ENCODE assay signal across 8 cellular contexts in genomic region chr9:127786773-127787123, GRCh38. TPM values are rescaled to one million over a fixed set of nuclear protein-coding genes. Genes with fewer than 3 reads are reported as not detected.
A peak's percentile ranks its signal among the peaks of the same experiment; 100 is the strongest.
DNase-seq lines count a peak whose midpoint lies in the region; TF ChIP-seq lines count a peak whose summit lies in the region.

No MANE protein-coding gene starts in this region.

- peaks cover 27% of the 10 kb centered on the region for H3K36me3 Mint-ChIP-seq in neural progenitor cell

- WGBS in ectodermal cell, 2 experiments, result 3 to 5% methylated on average over 10 to 12 of the region's 12 CpGs

- H3K36me3 ChIP-seq in MG63 (peaks cover 54% of the 10 kb centered on the region), ectodermal cell (ENCODE audit: control insufficient read depth, insufficient read depth, low read length) (peaks cover 41% of the 10 kb centered on the region), neural progenitor cell (no peaks in the 10 kb centered on the region)

- peaks cover 8% of the 10 kb centered on the region for H3K27me3 Mint-ChIP-seq in neural progenitor cell (ENCODE audit: insufficient read depth, low read depth)

- H3K27ac ChIP-seq in ectodermal cell (ENCODE audit: insufficient read depth, low read depth, low read length, poor library complexity, severe bottlenecking), result peak overlapping the region; percentile 68
- peak overlapping the region; percentile 83 for H3K27ac ChIP-seq in neural progenitor cell

- H3K27me3 ChIP-seq in MG63 (no peaks in the 10 kb centered on the region), ectodermal cell (ENCODE audit: control insufficient read depth, insufficient read depth, low read length, poor library complexity, severe bottlenecking) (no peaks in the 10 kb centered on the region), neural progenitor cell (no peaks in the 10 kb centered on the region)

- H3K9me3 Mint-ChIP-seq in neural progenitor cell, result no peaks in the 10 kb centered on the region

- H2AFZ ChIP-seq in neural progenitor cell (replicated peaks), result no peak overlapping the region

- H3K4me3 Mint-ChIP-seq in neural progenitor cell, result peak overlapping the region; percentile 94

- H3K4me1 Mint-ChIP-seq in neural progenitor cell, result peaks cover 29% of the 10 kb centered on the region

- no peak overlapping the region for H3K27ac Mint-ChIP-seq in neural progenitor cell

- H3K79me2 ChIP-seq in neural progenitor cell (ENCODE audit: low read depth), result peaks cover 38% of the 10 kb centered on the region

- peaks cover 41% of the 10 kb centered on the region for H4K20me1 ChIP-seq in neural progenitor cell (ENCODE audit: low read depth)

- H3F3A ChIP-seq in neural progenitor cell (ENCODE audit: low read depth), result peaks cover 32% of the 10 kb centered on the region

- DNase-seq in CD1c-positive myeloid dendritic cell (ENCODE audit: extremely low spot score), result peak; percentile 16
- DNase-seq in MG63, result no peak
- no peak for DNase-seq in neural progenitor cell (ENCODE audit: low spot score)
- DNase-seq in DMS79 (lab: John Stamatoyannopoulos, UW), result no peak
- DNase-seq in NCI-H774 (lab: John Stamatoyannopoulos, UW), result no peak
- DNase-seq in occipital lobe (lab: John Stamatoyannopoulos, UW), result no peak
- DNase-seq in dedifferentiated amniotic fluid mesenchymal stem cell (ENCODE audit: extremely low spot score), result no peak

- peak; percentile 47 for TF ChIP-seq CTCF in neural progenitor cell (IDR thresholded peaks at IDR 0.05)

- H3K4me1 ChIP-seq in ectodermal cell (ENCODE audit: control insufficient read depth, insufficient read depth, low read length), result peaks cover 7% of the 10 kb centered on the region
- peaks cover 6% of the 10 kb centered on the region for H3K4me1 ChIP-seq in neural progenitor cell

- peak overlapping the region; percentile 95 for H3K4me2 ChIP-seq in neural progenitor cell

- H3K9ac ChIP-seq in neural progenitor cell, result peak overlapping the region; percentile 80

- H3K4me3 ChIP-seq in MG63 (peak overlapping the region; percentile 99), ectodermal cell (ENCODE audit: insufficient read depth, low read depth, low read length) (peak overlapping the region; percentile 97), neural progenitor cell (peak overlapping the region; percentile 100)

- no peaks in the 10 kb centered on the region for H3K9me3 ChIP-seq in MG63
- no peaks in the 10 kb centered on the region for H3K9me3 ChIP-seq in ectodermal cell (ENCODE audit: control insufficient read depth, low read length)
- H3K9me3 ChIP-seq in neural progenitor cell (ENCODE audit: low read depth), result no peaks in the 10 kb centered on the region

RNA-seq across cellular contexts. Expression of gene CDK9, which starts 0.9 kb away (rescaled TPM):
- 48.6 and 67.5 TPM in 2 replicates for total RNA-seq in MG63 (2014; rRNA removed; shearing (Covaris generic); ENCODE audit: low replicate concordance)
- 55.8 TPM for polyA plus RNA-seq in ectodermal cell (2013, experiment 1 of 4)
- polyA plus RNA-seq in ectodermal cell (2013, experiment 2 of 4), result 73.2 TPM
- polyA plus RNA-seq in ectodermal cell (2013, experiment 3 of 4), result 57.8 TPM
- polyA plus RNA-seq in ectodermal cell (2013, experiment 4 of 4), result 57.8 TPM
- total RNA-seq in neural progenitor cell (ENCODE audit: low replicate concordance), result 22.5 and 47.8 TPM in 2 replicates
- total RNA-seq in occipital lobe, result 45.1 TPM

RNA-seq across cellular contexts. Expression of gene SH2D3C, which starts 8.3 kb away (rescaled TPM):
- total RNA-seq in MG63 (2014; rRNA removed; shearing (Covaris generic); ENCODE audit: low replicate concordance), result not detected in 2 replicates
- polyA plus RNA-seq in ectodermal cell (2013, experiment 1 of 4), result 1.8 TPM
- 1.1 TPM for polyA plus RNA-seq in ectodermal cell (2013, experiment 2 of 4)
- 2.0 TPM for polyA plus RNA-seq in ectodermal cell (2013, experiment 3 of 4)
- 2.3 TPM for polyA plus RNA-seq in ectodermal cell (2013, experiment 4 of 4)
- total RNA-seq in neural progenitor cell (ENCODE audit: low replicate concordance) (1.8 and 1.9 TPM in 2 replicates), occipital lobe (5.1 TPM)

RNA-seq across cellular contexts. Expression of gene FPGS, which starts 15.9 kb away (rescaled TPM):
- 100 and 115 TPM in 2 replicates for total RNA-seq in MG63 (2014; rRNA removed; shearing (Covaris generic); ENCODE audit: low replicate concordance)
- polyA plus RNA-seq in ectodermal cell (2013, experiment 1 of 4), result 44.3 TPM
- polyA plus RNA-seq in ectodermal cell (2013, experiment 2 of 4), result 49.4 TPM
- polyA plus RNA-seq in ectodermal cell (2013, experiment 3 of 4), result 47.3 TPM
- polyA plus RNA-seq in ectodermal cell (2013, experiment 4 of 4), result 44.9 TPM
- 32.8 and 60.5 TPM in 2 replicates for total RNA-seq in neural progenitor cell (ENCODE audit: low replicate concordance)
- total RNA-seq in occipital lobe, result 18.1 TPM

RNA-seq across cellular contexts. Expression of gene TOR2A, which starts 51.7 kb away (rescaled TPM):
- total RNA-seq in MG63 (2014; rRNA removed; shearing (Covaris generic); ENCODE audit: low replicate concordance), result 5.8 and 18.7 TPM in 2 replicates
- 18.6 TPM for polyA plus RNA-seq in ectodermal cell (2013, experiment 1 of 4)
- polyA plus RNA-seq in ectodermal cell (2013, experiment 2 of 4), result 20.0 TPM
- 22.1 TPM for polyA plus RNA-seq in ectodermal cell (2013, experiment 3 of 4)
- polyA plus RNA-seq in ectodermal cell (2013, experiment 4 of 4), result 24.2 TPM
- total RNA-seq in neural progenitor cell (ENCODE audit: low replicate concordance) (5.5 and 18.3 TPM in 2 replicates), occipital lobe (7.0 TPM)
